Comparison of ENCODE assay signal across 1 cellular context in genomic region chr17:50696365-50696879, GRCh38.
TF ChIP-seq lines count a peak whose summit lies in the region.

No MANE protein-coding gene starts in this region.

TF ChIP-seq in GM12878, 131 proteins besides CTCF, POLR2A, EP300 and RAD21:
- TF ChIP-seq ZZZ3 (IDR thresholded peaks at IDR 0.05; ENCODE audit: control insufficient read depth, insufficient read length, low read depth) (no peak), RUNX3 (IDR thresholded peaks at IDR 0.05; ENCODE audit: low read length) (no peak)
